In the genomic region with DNA sequence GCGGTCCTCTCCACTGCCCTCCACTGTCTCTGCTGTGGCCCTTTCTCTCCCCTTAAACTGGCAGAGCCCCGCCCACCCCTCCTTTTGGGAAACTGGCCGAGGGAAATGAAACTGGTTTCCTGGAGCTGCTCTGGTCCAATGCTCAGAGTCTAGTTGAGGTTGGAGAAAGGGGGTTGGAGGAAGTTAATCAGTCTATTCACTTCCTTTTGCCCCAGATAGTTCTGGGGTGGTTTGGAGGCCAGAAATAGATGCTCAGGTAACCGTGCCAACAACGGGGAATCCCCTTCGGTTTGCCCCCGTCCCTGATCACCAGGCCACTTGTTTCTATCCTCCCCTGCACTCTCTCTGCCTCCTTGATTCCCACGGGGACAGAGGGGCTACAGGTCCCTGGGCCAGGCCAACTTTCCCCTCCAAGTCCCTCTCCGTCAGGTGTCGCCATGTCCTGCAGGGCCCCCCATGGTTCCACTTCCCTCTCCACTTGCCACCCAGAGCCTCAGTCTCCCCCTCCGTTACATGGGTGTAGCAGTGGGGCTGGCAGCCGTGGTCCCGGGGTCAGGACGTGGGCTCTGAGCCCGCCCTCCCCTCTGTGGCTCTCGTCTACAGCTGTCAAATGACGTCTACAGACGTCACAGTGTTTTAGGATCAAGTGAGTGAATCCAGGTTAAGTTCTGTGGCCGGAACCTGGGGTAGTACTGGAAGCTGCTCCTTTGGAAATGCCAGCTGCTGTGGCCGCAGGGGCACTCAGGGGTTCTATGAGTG, we compare ENCODE assay signal across 8 cellular contexts. TPM values are rescaled to one million over a fixed set of nuclear protein-coding genes. Genes with fewer than 3 reads are reported as not detected.
DNase-seq lines count a peak whose midpoint lies in the region; ATAC-seq and TF ChIP-seq lines count a peak whose summit lies in the region.

A gene with protein sequence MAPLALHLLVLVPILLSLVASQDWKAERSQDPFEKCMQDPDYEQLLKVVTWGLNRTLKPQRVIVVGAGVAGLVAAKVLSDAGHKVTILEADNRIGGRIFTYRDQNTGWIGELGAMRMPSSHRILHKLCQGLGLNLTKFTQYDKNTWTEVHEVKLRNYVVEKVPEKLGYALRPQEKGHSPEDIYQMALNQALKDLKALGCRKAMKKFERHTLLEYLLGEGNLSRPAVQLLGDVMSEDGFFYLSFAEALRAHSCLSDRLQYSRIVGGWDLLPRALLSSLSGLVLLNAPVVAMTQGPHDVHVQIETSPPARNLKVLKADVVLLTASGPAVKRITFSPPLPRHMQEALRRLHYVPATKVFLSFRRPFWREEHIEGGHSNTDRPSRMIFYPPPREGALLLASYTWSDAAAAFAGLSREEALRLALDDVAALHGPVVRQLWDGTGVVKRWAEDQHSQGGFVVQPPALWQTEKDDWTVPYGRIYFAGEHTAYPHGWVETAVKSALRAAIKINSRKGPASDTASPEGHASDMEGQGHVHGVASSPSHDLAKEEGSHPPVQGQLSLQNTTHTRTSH (minus strand): TSS at position 25 of the 759 bp plus-strand sequence. CDS start 727 bp downstream, outside the sequence.

- peak within 1 kb of the TSS; percentile 5 for H3K4me2 ChIP-seq in fibroblast of lung (ENCODE audit: extremely low read depth, insufficient read depth, low read length)

- H3K36me3 ChIP-seq in fibroblast of lung (ENCODE audit: control insufficient read depth, insufficient read depth, low read length), result no peaks in the 10 kb centered on the region

- no peaks in the 10 kb centered on the region for H3K9me3 ChIP-seq in fibroblast of lung (ENCODE audit: control insufficient read depth, insufficient read depth, low read depth, low read length)

- DNase-seq in A172 (ENCODE audit: low spot score) (peak; percentile 84), HK-2 (ENCODE audit: unreplicated experiment) (peak; percentile 76), fibroblast of lung (ENCODE audit: low read depth in 2 of 2) (peak in 1 of 2 donors; percentile 20), NCI-H2227 (lab: John Stamatoyannopoulos, UW; ENCODE audit: unreplicated experiment) (no peak), NCI-H2081 treated with DMSO at 0.1 percent for 48 hours (lab: John Stamatoyannopoulos, UW) (no peak)
- DNase-seq in activated CD4-positive, alpha-beta T cell treated with anti-CD3 and anti-CD28 coated beads, Interleukin-2, amount 50 U/mL, for 1 hour, result peak; percentile 58

- no peaks in the 10 kb centered on the region for H3K79me2 ChIP-seq in fibroblast of lung (ENCODE audit: control insufficient read depth, insufficient read depth, low read length)

- H3K4me3 ChIP-seq in fibroblast of lung (replicated peaks in 1 of 4; ENCODE audit: control extremely low read depth in 1 of 4, insufficient read depth in 1 of 4, low read depth in 3 of 4, low read length in 4 of 4) (no peak within 1 kb of the TSS), skin epidermis (peak within 1 kb of the TSS in 2 of 7 experiments; percentile 1 to 15)

- peak; percentile 67 for ATAC-seq in GM19043 (IDR thresholded peaks at IDR 0.05; ENCODE audit: low read depth, unreplicated experiment)

- TF ChIP-seq CTCF in fibroblast of lung (conservative IDR thresholded peaks at IDR 0.05 in 1 of 2, IDR thresholded peaks at IDR 0.05 in 1 of 2; ENCODE audit: low read depth in 1 of 2, low read length in 2 of 2), result no peak

- H3K27ac ChIP-seq in fibroblast of lung (ENCODE audit: insufficient read depth, low read length) (no peak within 1 kb of the TSS), skin epidermis (peak within 1 kb of the TSS in 20 of 21 experiments; percentile 18 to 84 (median 70))

- no peak within 1 kb of the TSS for H2AFZ ChIP-seq in fibroblast of lung (ENCODE audit: low read length)

- H4K20me1 ChIP-seq in fibroblast of lung (ENCODE audit: control insufficient read depth, extremely low read depth, insufficient read depth, low read length), result no peaks in the 10 kb centered on the region

- no peaks in the 10 kb centered on the region for H3K27me3 ChIP-seq in fibroblast of lung (ENCODE audit: control insufficient read depth, insufficient read depth, low read length)

- peaks cover 4% of the 10 kb centered on the region for H3K4me1 ChIP-seq in fibroblast of lung (ENCODE audit: control insufficient read depth, extremely low read depth, insufficient read depth, low read length)

- no peak within 1 kb of the TSS for H3K9ac ChIP-seq in fibroblast of lung (ENCODE audit: insufficient read depth, low read length)

RNA-seq across cellular contexts. Expression of the gene that starts here (rescaled TPM):
- 6.4 and 15.4 TPM in 2 replicates for total RNA-seq in A172 (2014; rRNA removed; shearing (Covaris generic))
- 1.2 and 1.5 TPM in 2 replicates for total RNA-seq in fibroblast of lung
- polyA plus RNA-seq in fibroblast of lung, result 0.09 and 0.21 TPM in 2 replicates
- 0.52 and 0.58 TPM in 2 replicates for polyA plus RNA-seq in fibroblast of lung (2012)
- polyA minus RNA-seq in fibroblast of lung (ENCODE audit: low replicate concordance), result 0.79 TPM in 1 of 2 replicates, not detected in the other

Comparison
In these comparisons a context has a peak if more than half of its experiments do, and no peak if none do; other contexts are left out.
1. DNase-seq: peak in A172 (single experiment), HK-2 (single experiment) and activated CD4-positive, alpha-beta T cell treated with anti-CD3 and anti-CD28 coated beads, Interleukin-2, amount 50 U/mL, for 1 hour (single experiment); none in NCI-H2227 (single experiment) and NCI-H2081 treated with DMSO at 0.1 percent for 48 hours (single experiment).